Comparison of ENCODE assay signal across 8 cellular contexts in genomic region chr1:109466440-109467300, GRCh38.
DNase-seq lines count a peak whose midpoint lies in the region; ATAC-seq and TF ChIP-seq lines count a peak whose summit lies in the region.

Gene SYPL2 (plus strand): TSS chr1:109466546. CDS start chr1:109466844, 298 bp downstream.

- TF ChIP-seq CTCF in AG09309 (IDR thresholded peaks at IDR 0.05; ENCODE audit: control insufficient read depth, insufficient read depth, low read depth, low read length, missing control alignments) (no peak), HL-60 (IDR thresholded peaks at IDR 0.05; ENCODE audit: insufficient read depth, low read length) (no peak)

- no peak for DNase-seq in AG09309 (ENCODE audit: low read depth)
- no peak for DNase-seq in HL-60 (ENCODE audit: low read depth in 1 of 2, low spot score in 1 of 2)
- peak; percentile 48 for DNase-seq in astrocyte of the hippocampus (ENCODE audit: low read depth, low spot score)
- no peak for DNase-seq in NCI-H2227 (lab: John Stamatoyannopoulos, UW; ENCODE audit: unreplicated experiment)
- no peak for DNase-seq in HuH-7.5 (ENCODE audit: low spot score)

- peak within 1 kb of the TSS; percentile 72 for H3K4me3 ChIP-seq in AG09309 (ENCODE audit: control insufficient read depth, low read depth, low read length)
- H3K4me3 ChIP-seq in HL-60 (replicated peaks; ENCODE audit: insufficient read depth, low read length), result peak within 1 kb of the TSS; percentile 32
- H3K4me3 ChIP-seq in iPS-20b (ENCODE audit: low read length), result peak within 1 kb of the TSS; percentile 66
- H3K4me3 ChIP-seq in skin epidermis, result peak within 1 kb of the TSS; percentile 28 to 51 (median 34)

- H3K9me3 ChIP-seq in iPS-20b (ENCODE audit: insufficient read depth, low read depth, low read length), result no peaks in the 10 kb centered on the region

- no peak for ATAC-seq in HG03139 (IDR thresholded peaks at IDR 0.05; ENCODE audit: unreplicated experiment)

- H3K27ac ChIP-seq in HL-60 (replicated peaks), result no peak within 1 kb of the TSS
- H3K27ac ChIP-seq in iPS-20b (ENCODE audit: low read length), result no peak within 1 kb of the TSS
- H3K27ac ChIP-seq in skin epidermis, result no peak within 1 kb of the TSS

- no peaks in the 10 kb centered on the region for H3K36me3 ChIP-seq in iPS-20b (ENCODE audit: insufficient read depth, low read depth, low read length)

- H3K9ac ChIP-seq in iPS-20b (ENCODE audit: low read depth, low read length), result no peak within 1 kb of the TSS

- H3K4me1 ChIP-seq in iPS-20b (ENCODE audit: insufficient read depth, low read length), result peaks cover 7% of the 10 kb centered on the region; the same call in 1 of the 2 replicates

- peaks cover 64% of the 10 kb centered on the region for H3K27me3 ChIP-seq in HL-60 (ENCODE audit: insufficient read depth, poor library complexity, severe bottlenecking)
- peaks cover 86% of the 10 kb centered on the region for H3K27me3 ChIP-seq in iPS-20b (ENCODE audit: insufficient read depth, low read length)
